ENCODE assay signal across 16 cellular contexts in the genomic region with DNA sequence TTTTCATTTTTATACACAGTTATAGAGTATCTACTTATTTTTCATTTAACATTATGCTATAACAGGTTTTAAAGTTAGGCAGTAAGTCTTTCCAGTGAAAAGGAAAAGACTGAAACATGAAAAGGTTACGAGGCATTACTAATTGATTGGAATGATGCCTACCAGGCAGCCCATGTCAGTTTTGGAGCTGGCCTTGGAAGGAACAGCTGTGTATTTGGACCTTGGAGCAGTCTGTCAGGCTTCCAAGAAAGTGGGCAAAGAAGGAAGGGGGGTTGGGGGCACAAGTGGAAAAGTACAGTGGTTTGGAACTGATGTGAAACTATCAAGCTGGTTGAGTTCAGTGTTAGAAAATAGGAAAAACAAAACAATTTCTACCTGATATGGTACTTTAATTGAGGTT. TPM values are rescaled to one million over a fixed set of nuclear protein-coding genes. Genes with fewer than 3 reads are reported as not detected.
DNase-seq lines count a peak whose midpoint lies in the region; ATAC-seq, FAIRE-seq and TF ChIP-seq lines count a peak whose summit lies in the region.
"Had no signal": no experiment of that assay in that cellular context is flagged by ENCODE, and none has a peak within 500 bp of the region (broad histone marks: within the 10 kb centered on the region; RNA-seq: fewer than 3 reads in every experiment).

No MANE protein-coding gene starts in this region.

- H3K4me3 ChIP-seq in pancreas, result no peak overlapping the region
- H3K4me3 ChIP-seq: PC-9 had no signal

- peaks cover 60 to 67% (median 64%) of the 10 kb centered on the region in 3 donors for H3K4me1 ChIP-seq in pancreas

- peak; percentile 73 for DNase-seq in DMS 273 treated with DMSO at 0.1 percent for 48 hours (lab: John Stamatoyannopoulos, UW)
- DNase-seq in NCI-H2171 treated with DMSO at 0.1 percent for 48 hours (lab: John Stamatoyannopoulos, UW), result peak; percentile 75
- peak; percentile 35 for DNase-seq in globus pallidus (ENCODE audit: low spot score)
- peak in 4 of 6 donors; percentile 76 to 91 (median 89) for DNase-seq in pancreas
- DNase-seq in activated T-cell treated with anti-CD3 and anti-CD28 coated beads, Interleukin-2, amount 50 U/mL, for 4 hours, result no peak
- DNase-seq in iPS-NIHi11 (ENCODE audit: low spot score), result no peak
- DNase-seq in hepatic stellate cell (ENCODE audit: low spot score), result no peak
- DNase-seq: activated CD4-positive, alpha-beta T cell treated with anti-CD3 and anti-CD28 coated beads, Interleukin-2, amount 10 ng/mL, durations not matched to agents 7 days and 5 days; activated T-cell treated with anti-CD3 and anti-CD28 coated beads, Interleukin-2, amount 50 U/mL, for 1 hour; Calu3; cerebellar nuclear complex; NCI-H1048; PC-9; stimulated activated CD4-positive, alpha-beta T cell treated with anti-CD3 and anti-CD28 coated beads, Interleukin-15, amount 100 ng/mL, for 24 hours had no signal

- ATAC-seq in pancreas, result peak; percentile 88 to 95 (median 91)
- ATAC-seq in activated T-cell treated with anti-CD3 and anti-CD28 coated beads, Interleukin-2, amount 50 U/mL, for 4 hours, result no peak
- no peak for ATAC-seq in HG03175 (IDR thresholded peaks at IDR 0.05; ENCODE audit: unreplicated experiment)

- no peaks in the 10 kb centered on the region for H3K9me3 ChIP-seq in pancreas

- no peak for FAIRE-seq in pancreas (lab: Jason Lieb, UNC)

- peak overlapping the region; percentile 19 to 77 (median 62) for H3K27ac ChIP-seq in pancreas
- H3K27ac ChIP-seq: PC-9 had no signal

- H3K36me3 Mint-ChIP-seq in activated T-cell treated with anti-CD3 and anti-CD28 coated beads, Interleukin-2, amount 50 U/mL, for 4 hours (ENCODE audit: insufficient read depth), result no peaks in the 10 kb centered on the region

- no peaks in the 10 kb centered on the region for H3K36me3 ChIP-seq in pancreas

- intact Hi-C loops in pancreas (cut with DNase I), result no loop called here

- no peak for TF ChIP-seq CTCF in pancreas (IDR thresholded peaks at IDR 0.05)

- H3K9me3 Mint-ChIP-seq in activated T-cell treated with anti-CD3 and anti-CD28 coated beads, Interleukin-2, amount 50 U/mL, for 4 hours, result no peaks in the 10 kb centered on the region
- H3K9me3 Mint-ChIP-seq: activated CD4-positive, alpha-beta T cell treated with anti-CD3 and anti-CD28 coated beads, Interleukin-2, amount 10 ng/mL, durations not matched to agents 7 days and 5 days had no signal

- H3K4me3 Mint-ChIP-seq in activated T-cell treated with anti-CD3 and anti-CD28 coated beads, Interleukin-2, amount 50 U/mL, for 4 hours, result no peak overlapping the region
- H3K4me3 Mint-ChIP-seq: activated CD4-positive, alpha-beta T cell treated with anti-CD3 and anti-CD28 coated beads, Interleukin-2, amount 10 ng/mL, durations not matched to agents 7 days and 5 days had no signal

- WGBS in pancreas, 2 donors, result 12 to 21% methylated on average over 1 of the region's 1 CpG

- no peaks in the 10 kb centered on the region for H3K4me1 Mint-ChIP-seq in activated T-cell treated with anti-CD3 and anti-CD28 coated beads, Interleukin-2, amount 50 U/mL, for 4 hours (ENCODE audit: low read depth)
- H3K4me1 Mint-ChIP-seq: activated CD4-positive, alpha-beta T cell treated with anti-CD3 and anti-CD28 coated beads, Interleukin-2, amount 10 ng/mL, durations not matched to agents 7 days and 5 days had no signal

- H3K27me3 Mint-ChIP-seq in activated T-cell treated with anti-CD3 and anti-CD28 coated beads, Interleukin-2, amount 50 U/mL, for 4 hours (ENCODE audit: low read depth), result no peaks in the 10 kb centered on the region
- H3K27me3 Mint-ChIP-seq: activated CD4-positive, alpha-beta T cell treated with anti-CD3 and anti-CD28 coated beads, Interleukin-2, amount 10 ng/mL, durations not matched to agents 7 days and 5 days had no signal

- H3K27me3 ChIP-seq in pancreas, result no peaks in the 10 kb centered on the region

RNA-seq across cellular contexts. Expression of gene SLC16A10, which starts 41.7 kb away (rescaled TPM):
- 10 to 100 TPM; 24.1 to 48.8 (median 34.9) TPM for total RNA-seq in pancreas
- polyA plus RNA-seq in pancreas, result 1 to 10 TPM; 5.1 to 5.5 TPM
- 1 to 10 TPM; 4.1 to 6.0 (median 5.8) TPM for total RNA-seq in activated T-cell treated with anti-CD3 and anti-CD28 coated beads, Interleukin-2, amount 50 U/mL, for 4 hours
- total RNA-seq: glomerular endothelial cell had no signal

Comparison
In these comparisons a context has a peak if more than half of its experiments do, and no peak if none do; other contexts are left out.
1. DNase-seq: peak in DMS 273 treated with DMSO at 0.1 percent for 48 hours (single experiment), NCI-H2171 treated with DMSO at 0.1 percent for 48 hours (single experiment), globus pallidus (single experiment) and pancreas (4 of 6); none in activated T-cell treated with anti-CD3 and anti-CD28 coated beads, Interleukin-2, amount 50 U/mL, for 4 hours (single experiment), iPS-NIHi11 (single experiment) and hepatic stellate cell (single experiment).
2. ATAC-seq: peak in pancreas (4 of 4); none in activated T-cell treated with anti-CD3 and anti-CD28 coated beads, Interleukin-2, amount 50 U/mL, for 4 hours (0 of 2) and HG03175 (single experiment).